ENCODE assay signal across 9 cellular contexts in genomic region chr17:1298616-1299015, GRCh38. TPM values are rescaled to one million over a fixed set of nuclear protein-coding genes. Genes with fewer than 3 reads are reported as not detected.
A peak's percentile ranks its signal among the peaks of the same experiment; 100 is the strongest.
DNase-seq lines count a peak whose midpoint lies in the region; ATAC-seq lines count a peak whose summit lies in the region.
"Had no signal": no experiment of that assay in that cellular context is flagged by ENCODE, and none has a peak within 500 bp of the region (broad histone marks: within the 10 kb centered on the region; RNA-seq: fewer than 3 reads in every experiment).

No MANE protein-coding gene starts in this region.

- H3K27ac ChIP-seq in substantia nigra (ENCODE audit: low read depth, low read length, poor library complexity, severe bottlenecking): no peak overlapping the region

- CTCF ChIA-PET in activated CD4-positive, alpha-beta T cell treated with anti-CD3 and anti-CD28 coated beads, Interleukin-2, amount 10 ng/mL, durations not matched to agents 7 days and 5 days (lab: Charles Lee): interaction anchor here (0.7 to 3.8 kb wide), 5 partner anchors 9 to 34 kb away, joined by 3 to 17 read pairs (median 4); no protein-coding TSS in a partner anchor

- no peak overlapping the region for H3K27ac Mint-ChIP-seq in activated CD4-positive, alpha-beta T cell treated with anti-CD3 and anti-CD28 coated beads, Interleukin-2, amount 10 ng/mL, durations not matched to agents 7 days and 5 days

- ATAC-seq in HG02840 (IDR thresholded peaks at IDR 0.05; ENCODE audit: low FRiP score, unreplicated experiment) (no peak), GM19351 (IDR thresholded peaks at IDR 0.05; ENCODE audit: unreplicated experiment) (no peak), GM18907 (IDR thresholded peaks at IDR 0.05; ENCODE audit: unreplicated experiment) (no peak)

- POLR2A ChIA-PET in activated CD4-positive, alpha-beta T cell treated with anti-CD3 and anti-CD28 coated beads, Interleukin-2, amount 10 ng/mL, durations not matched to agents 7 days and 5 days (lab: Charles Lee): no interaction called here

- no peaks in the 10 kb centered on the region for H3K9me3 Mint-ChIP-seq in activated CD4-positive, alpha-beta T cell treated with anti-CD3 and anti-CD28 coated beads, Interleukin-2, amount 10 ng/mL, durations not matched to agents 7 days and 5 days

- peak; percentile 32 for DNase-seq in D341Med (ENCODE audit: low spot score)
- peak; percentile 26 for DNase-seq in activated CD4-positive, alpha-beta T cell treated with anti-CD3 and anti-CD28 coated beads, Interleukin-2, amount 10 ng/mL, durations not matched to agents 7 days and 5 days
- peak; percentile 21 for DNase-seq in effector CD8-positive, alpha-beta T cell (lab: John Stamatoyannopoulos, UW)
- peak; percentile 10 to 28 for DNase-seq in stimulated activated CD4-positive, alpha-beta T cell treated with anti-CD3 and anti-CD28 coated beads, Interleukin-12 subunit alpha, Interleukin-12 subunit beta, amount 100 ng/mL, for 24 hours (ENCODE audit: low read depth in 2 of 2)
- no peak for DNase-seq in substantia nigra (lab: John Stamatoyannopoulos, UW)
- DNase-seq: GF-D8 had no signal

- H3K4me1 Mint-ChIP-seq in activated CD4-positive, alpha-beta T cell treated with anti-CD3 and anti-CD28 coated beads, Interleukin-2, amount 10 ng/mL, durations not matched to agents 7 days and 5 days: peaks cover 50% of the 10 kb centered on the region

- H3K27me3 Mint-ChIP-seq in activated CD4-positive, alpha-beta T cell treated with anti-CD3 and anti-CD28 coated beads, Interleukin-2, amount 10 ng/mL, durations not matched to agents 7 days and 5 days: peaks cover 7% of the 10 kb centered on the region

- H3K4me3 Mint-ChIP-seq in activated CD4-positive, alpha-beta T cell treated with anti-CD3 and anti-CD28 coated beads, Interleukin-2, amount 10 ng/mL, durations not matched to agents 7 days and 5 days: no peak overlapping the region

- peaks cover 3% of the 10 kb centered on the region for H3K36me3 Mint-ChIP-seq in activated CD4-positive, alpha-beta T cell treated with anti-CD3 and anti-CD28 coated beads, Interleukin-2, amount 10 ng/mL, durations not matched to agents 7 days and 5 days (ENCODE audit: low read depth)

RNA-seq across cellular contexts. Expression of gene TRARG1, which starts 19.2 kb away (rescaled TPM):
- total RNA-seq in activated CD4-positive, alpha-beta T cell treated with anti-CD3 and anti-CD28 coated beads, Interleukin-2, amount 10 ng/mL, durations not matched to agents 7 days and 5 days: under 1 TPM; 0.27 to 0.52 TPM

RNA-seq across cellular contexts. Expression of gene BHLHA9, which starts 28.4 kb away (rescaled TPM):
- total RNA-seq in activated CD4-positive, alpha-beta T cell treated with anti-CD3 and anti-CD28 coated beads, Interleukin-2, amount 10 ng/mL, durations not matched to agents 7 days and 5 days: not detected

Comparison
In these comparisons a context has a peak if more than half of its experiments do, and no peak if none do; other contexts are left out.
1. DNase-seq: peak in D341Med (single experiment), activated CD4-positive, alpha-beta T cell treated with anti-CD3 and anti-CD28 coated beads, Interleukin-2, amount 10 ng/mL, durations not matched to agents 7 days and 5 days (single experiment), effector CD8-positive, alpha-beta T cell (single experiment) and stimulated activated CD4-positive, alpha-beta T cell treated with anti-CD3 and anti-CD28 coated beads, Interleukin-12 subunit alpha, Interleukin-12 subunit beta, amount 100 ng/mL, for 24 hours (2 of 2); none in substantia nigra (0 of 49).